8 cellular contexts compared by ENCODE assay signal in genomic region chr22:33921576-33922181, GRCh38. TPM values are rescaled to one million over a fixed set of nuclear protein-coding genes. Genes with fewer than 3 reads are reported as not detected.
A peak's percentile ranks its signal among the peaks of the same experiment; 100 is the strongest.
DNase-seq lines count a peak whose midpoint lies in the region; ATAC-seq and TF ChIP-seq lines count a peak whose summit lies in the region.

No MANE protein-coding gene starts in this region.

- intact Hi-C loops in cardiac septum (cut with DNase I): loop anchor here (2.0 to 10.0 kb wide), 6 partner anchors 139 to 619 kb away; no protein-coding TSS in a partner anchor

- ATAC-seq in GM18867 (IDR thresholded peaks at IDR 0.05; ENCODE audit: unreplicated experiment) (no peak), GM21381 (IDR thresholded peaks at IDR 0.05; ENCODE audit: unreplicated experiment) (no peak), GM19328 (IDR thresholded peaks at IDR 0.05; ENCODE audit: unreplicated experiment) (no peak)

- peaks cover 31% of the 10 kb centered on the region for H3K4me1 ChIP-seq in adipocyte (ENCODE audit: control insufficient read depth, insufficient read depth, low read length)

- no peak for TF ChIP-seq CTCF in GM12875 (IDR thresholded peaks at IDR 0.05; ENCODE audit: borderline replicate concordance, insufficient read depth, low read depth, low read length)

- H3K4me3 ChIP-seq in GM12875 (ENCODE audit: low read depth, low read length) (peak overlapping the region; percentile 73), adipocyte (ENCODE audit: low read length) (peak overlapping the region; percentile 89)

- H3K9me3 ChIP-seq in adipocyte (ENCODE audit: control insufficient read depth, low read length): no peaks in the 10 kb centered on the region

- no peaks in the 10 kb centered on the region for H3K27me3 ChIP-seq in adipocyte (replicated peaks; ENCODE audit: control insufficient read depth, insufficient read depth, low read length)

- peak overlapping the region; percentile 86 for H3K9ac ChIP-seq in adipocyte (ENCODE audit: low read length)

- DNase-seq in NCI-H2227 (lab: John Stamatoyannopoulos, UW; ENCODE audit: unreplicated experiment) (peak; percentile 73), adipocyte (ENCODE audit: low read depth) (peak; percentile 84), cardiac septum (ENCODE audit: low spot score) (peak; percentile 77), occipital lobe (lab: John Stamatoyannopoulos, UW) (peak; percentile 60)

- H3K36me3 ChIP-seq in adipocyte (ENCODE audit: control insufficient read depth, insufficient read depth, low read length, severe bottlenecking): no peaks in the 10 kb centered on the region

RNA-seq across cellular contexts. Expression of gene LARGE1, which starts 1.4 kb away (rescaled TPM):
- total RNA-seq in cardiac septum (119 TPM), occipital lobe (37.3 TPM)
